In the genomic region with DNA sequence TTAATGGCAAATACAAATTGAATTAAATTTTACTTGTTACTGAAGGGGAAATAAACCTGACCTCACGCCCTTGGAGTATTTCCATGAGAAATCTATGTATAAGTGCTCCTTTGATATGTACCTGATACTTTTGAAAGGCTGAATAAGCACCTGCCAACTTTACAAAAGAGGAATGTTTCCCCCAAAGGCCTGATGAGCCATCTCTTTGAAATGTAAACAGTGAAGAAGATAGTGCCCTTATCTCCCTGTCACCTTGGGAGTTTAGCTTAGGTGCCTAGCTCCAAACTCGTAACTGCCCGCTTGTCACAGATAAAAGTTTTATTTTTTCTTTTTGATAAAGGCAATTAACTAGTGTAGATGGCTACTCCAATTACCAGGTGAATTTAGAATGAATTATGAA, we compare ENCODE assay signal across 13 cellular contexts. TPM values are rescaled to one million over a fixed set of nuclear protein-coding genes. Genes with fewer than 3 reads are reported as not detected.
DNase-seq lines count a peak whose midpoint lies in the region; ATAC-seq and TF ChIP-seq lines count a peak whose summit lies in the region.
"Had no signal": no experiment of that assay in that cellular context is flagged by ENCODE, and none has a peak within 500 bp of the region (broad histone marks: within the 10 kb centered on the region; RNA-seq: fewer than 3 reads in every experiment).

No MANE protein-coding gene starts in this region.

- no peaks in the 10 kb centered on the region for H3F3A ChIP-seq in GM23338 (replicated peaks; ENCODE audit: low read depth)

- intact Hi-C loops in A673 (cut with micrococcal nuclease; ENCODE audit: unreplicated experiment) = no loop called here

- H3K4me3 ChIP-seq in A673 (ENCODE audit: low read depth, low read length, poor library complexity, severe bottlenecking) (peak overlapping the region; percentile 88), GM23338 (peak overlapping the region; percentile 58)

- H3K27me3 ChIP-seq in A673 (replicated peaks; ENCODE audit: insufficient read depth, low read depth, low read length, poor library complexity) (no peaks in the 10 kb centered on the region), GM23338 (ENCODE audit: insufficient read depth) (peaks cover 87% of the 10 kb centered on the region)
- H3K27me3 ChIP-seq: thyroid gland had no signal

- H4K20me1 ChIP-seq in GM23338 (replicated peaks; ENCODE audit: insufficient read depth) = peaks cover 19% of the 10 kb centered on the region

- H2AFZ ChIP-seq in GM23338 = no peak overlapping the region

- peaks cover 13% of the 10 kb centered on the region; the same call in 2 of the 3 replicates for H3K4me1 Mint-ChIP-seq in GM23338
- peaks cover 11% of the 10 kb centered on the region for H3K4me1 Mint-ChIP-seq in activated naive CD8-positive, alpha-beta T cell treated with anti-CD3 and anti-CD28 coated beads for 36 hours
- H3K4me1 Mint-ChIP-seq in mesothelial cell of epicardium = peaks cover 12% of the 10 kb centered on the region

- H3K27ac ChIP-seq in A673 (ENCODE audit: low read depth, low read length, poor library complexity, severe bottlenecking) (no peak overlapping the region), GM23338 (ENCODE audit: low read depth) (no peak overlapping the region)

- peak; percentile 40 for ATAC-seq in GM23338

- TF ChIP-seq CTCF in A673 (conservative IDR thresholded peaks at IDR 0.05; ENCODE audit: low read depth, low read length) (no peak), GM23338 (conservative IDR thresholded peaks at IDR 0.05; ENCODE audit: low read depth in 2 of 2) (no peak), mesothelial cell of epicardium (IDR thresholded peaks at IDR 0.05; ENCODE audit: unreplicated experiment) (no peak)

- POLR2A ChIA-PET in A673 (lab: Charles Lee; ENCODE audit: low non-redundant PET) = no interaction called here

- H3K27ac Mint-ChIP-seq in GM23338 (no peak overlapping the region), mesothelial cell of epicardium (no peak overlapping the region)
- H3K27ac Mint-ChIP-seq in activated naive CD8-positive, alpha-beta T cell treated with anti-CD3 and anti-CD28 coated beads for 36 hours = no peak overlapping the region

- CTCF ChIA-PET in A673 (lab: Charles Lee) = interaction anchor here (1.0 kb wide), 1 partner anchor 12 kb away, joined by 3 read pairs; no protein-coding TSS in a partner anchor

- no peaks in the 10 kb centered on the region for H3K9me3 Mint-ChIP-seq in GM23338
- no peaks in the 10 kb centered on the region for H3K9me3 Mint-ChIP-seq in activated naive CD8-positive, alpha-beta T cell treated with anti-CD3 and anti-CD28 coated beads for 36 hours
- no peaks in the 10 kb centered on the region for H3K9me3 Mint-ChIP-seq in mesothelial cell of epicardium
- H3K9me3 Mint-ChIP-seq: HFFc6 had no signal

- DNase-seq in A673 (ENCODE audit: low spot score) (no peak), GM23338 (ENCODE audit: low spot score) (peak; percentile 63), mesothelial cell of epicardium (ENCODE audit: low spot score in 2 of 2, unreplicated experiment in 2 of 2) (no peak), NCI-H1436 (lab: John Stamatoyannopoulos, UW) (no peak), NCI-H2196 treated with DMSO at 0.1 percent for 48 hours (lab: John Stamatoyannopoulos, UW; ENCODE audit: unreplicated experiment) (no peak), NCI-H82 (lab: John Stamatoyannopoulos, UW) (no peak), kidney tubule cell (ENCODE audit: low spot score) (no peak)
- DNase-seq in activated naive CD8-positive, alpha-beta T cell treated with anti-CD3 and anti-CD28 coated beads for 36 hours = no peak
- DNase-seq: HFFc6, NCI-H526 had no signal

- H3K4me3 Mint-ChIP-seq in GM23338 = peak overlapping the region; percentile 10; the same call in 1 of the 3 replicates
- H3K4me3 Mint-ChIP-seq in activated naive CD8-positive, alpha-beta T cell treated with anti-CD3 and anti-CD28 coated beads for 36 hours = peak overlapping the region; percentile 54
- peak overlapping the region; percentile 19 for H3K4me3 Mint-ChIP-seq in mesothelial cell of epicardium

- peaks cover 77% of the 10 kb centered on the region for H3K27me3 Mint-ChIP-seq in GM23338 (ENCODE audit: insufficient read depth, low read depth, poor library complexity)
- H3K27me3 Mint-ChIP-seq in activated naive CD8-positive, alpha-beta T cell treated with anti-CD3 and anti-CD28 coated beads for 36 hours = peaks cover 18% of the 10 kb centered on the region
- peaks cover 31% of the 10 kb centered on the region for H3K27me3 Mint-ChIP-seq in mesothelial cell of epicardium (ENCODE audit: low read depth)

- no peaks in the 10 kb centered on the region for H3K36me3 ChIP-seq in A673 (ENCODE audit: insufficient read depth, low read length, poor library complexity, severe bottlenecking)
- H3K36me3 ChIP-seq in GM23338 (ENCODE audit: insufficient read depth) = no peaks in the 10 kb centered on the region
- H3K36me3 ChIP-seq: thyroid gland had no signal

- no peaks in the 10 kb centered on the region for H3K79me2 ChIP-seq in GM23338 (replicated peaks; ENCODE audit: insufficient read depth)

- H3K4me2 ChIP-seq in GM23338 = peak overlapping the region; percentile 79

- H3K36me3 Mint-ChIP-seq in GM23338 (ENCODE audit: low read depth) = no peaks in the 10 kb centered on the region
- H3K36me3 Mint-ChIP-seq in activated naive CD8-positive, alpha-beta T cell treated with anti-CD3 and anti-CD28 coated beads for 36 hours = peaks cover 12% of the 10 kb centered on the region
- H3K36me3 Mint-ChIP-seq in mesothelial cell of epicardium = peaks cover 2% of the 10 kb centered on the region

- H3K9me3 ChIP-seq in A673 (ENCODE audit: low read depth, low read length, poor library complexity, severe bottlenecking) = no peaks in the 10 kb centered on the region
- H3K9me3 ChIP-seq: thyroid gland had no signal

- H3K9me2 ChIP-seq in GM23338 (ENCODE audit: insufficient read depth) = no peaks in the 10 kb centered on the region

- H3K4me1 ChIP-seq in A673 (ENCODE audit: insufficient read depth, low read length, poor library complexity, severe bottlenecking) (peaks cover 6% of the 10 kb centered on the region), GM23338 (ENCODE audit: insufficient read depth) (peaks cover 5% of the 10 kb centered on the region; the same call in 1 of the 2 replicates)

- BruUV-seq in A673 (replicated peaks; lab: Mats Ljungman, UMichigan) = no TSS peak

TF ChIP-seq in GM23338, 12 proteins besides CTCF, POLR2A, EP300 and RAD21:
- TF ChIP-seq POLR2AphosphoS5 (IDR thresholded peaks at IDR 0.05; ENCODE audit: low read depth) (peak; percentile 40; the same call in 1 of the 2 replicates), ZNF114 (CRISPR knock-in tag; IDR thresholded peaks at IDR 0.05) (no peak), NANOG (IDR thresholded peaks at IDR 0.05; ENCODE audit: borderline replicate concordance) (peak; percentile 56; the same call in 1 of the 2 replicates)

RNA-seq across cellular contexts. Expression of gene ZNF343, which starts 1.1 kb away (rescaled TPM):
- 13.8 and 16.2 TPM in 2 replicates for total RNA-seq in A673 (2021)
- total RNA-seq in GM23338 (2014; rRNA removed; shearing (Covaris generic)) = 1.6 and 6.4 TPM in 2 replicates
- polyA plus RNA-seq in GM23338 (2016; fragmentation: Nextera tagmentation; extraction: Ambion mirVana) = 1.1 and 2.4 TPM in 2 replicates
- total RNA-seq in activated naive CD8-positive, alpha-beta T cell treated with anti-CD3 and anti-CD28 coated beads for 36 hours = 10 to 100 TPM in 1 of 2 experiments, 1 to 10 TPM in 1; 8.8 to 10.4 TPM
- total RNA-seq in mesothelial cell of epicardium = 12.0 to 17.3 TPM (median 14.4 TPM) in 3 replicates

RNA-seq across cellular contexts. Expression of gene TMC2, which starts 26.6 kb away (rescaled TPM):
- total RNA-seq in A673 (2021) (not detected in 2 replicates), mesothelial cell of epicardium (0.07 to 0.11 TPM (median 0.09 TPM) in 3 replicates)
- 0.12 TPM in 1 of 2 replicates, not detected in the other for total RNA-seq in GM23338 (2014; rRNA removed; shearing (Covaris generic))
- polyA plus RNA-seq in GM23338 (2016; fragmentation: Nextera tagmentation; extraction: Ambion mirVana) = not detected in 2 replicates
- total RNA-seq in activated naive CD8-positive, alpha-beta T cell treated with anti-CD3 and anti-CD28 coated beads for 36 hours = not detected
- total RNA-seq: HFFc6, HT1080, lung microvascular endothelial cell had no signal

RNA-seq across cellular contexts. Expression of gene SNRPB, which starts 39.2 kb away (rescaled TPM):
- total RNA-seq in A673 (2021) = 493 and 522 TPM in 2 replicates
- total RNA-seq in GM23338 (2014; rRNA removed; shearing (Covaris generic)) = 744 and 784 TPM in 2 replicates
- polyA plus RNA-seq in GM23338 (2016; fragmentation: Nextera tagmentation; extraction: Ambion mirVana) = 785 and 805 TPM in 2 replicates
- 100 to 1,000 TPM; 481 to 500 TPM for total RNA-seq in activated naive CD8-positive, alpha-beta T cell treated with anti-CD3 and anti-CD28 coated beads for 36 hours
- total RNA-seq in mesothelial cell of epicardium = 144 to 155 TPM (median 146 TPM) in 3 replicates
